ENCODE assay signal across 2 cellular contexts in the genomic region with DNA sequence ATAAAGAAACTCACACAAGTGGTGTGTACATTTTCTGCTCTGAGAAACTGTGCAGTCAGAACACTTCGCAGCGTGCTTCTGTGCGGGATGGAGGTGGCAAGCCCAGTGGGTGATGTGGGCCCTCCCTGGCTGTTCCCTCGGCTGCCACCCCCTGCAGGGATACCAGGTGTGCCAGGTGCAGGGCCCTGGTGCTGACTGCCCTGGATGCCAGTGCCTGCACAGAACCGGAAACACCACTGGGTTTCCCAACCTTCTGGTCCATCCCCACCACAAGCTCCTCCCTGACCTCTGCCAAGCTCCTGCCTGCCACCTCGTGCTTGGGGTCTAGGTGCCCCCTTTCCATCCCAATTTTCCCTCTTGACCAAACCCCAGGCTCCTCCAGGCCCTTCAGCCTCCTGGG.
TF ChIP-seq lines count a peak whose summit lies in the region.

No MANE protein-coding gene starts in this region.

TF ChIP-seq in HEK293, 187 proteins besides CTCF, POLR2A, EP300 and RAD21:
- TF ChIP-seq, protein P1, sequence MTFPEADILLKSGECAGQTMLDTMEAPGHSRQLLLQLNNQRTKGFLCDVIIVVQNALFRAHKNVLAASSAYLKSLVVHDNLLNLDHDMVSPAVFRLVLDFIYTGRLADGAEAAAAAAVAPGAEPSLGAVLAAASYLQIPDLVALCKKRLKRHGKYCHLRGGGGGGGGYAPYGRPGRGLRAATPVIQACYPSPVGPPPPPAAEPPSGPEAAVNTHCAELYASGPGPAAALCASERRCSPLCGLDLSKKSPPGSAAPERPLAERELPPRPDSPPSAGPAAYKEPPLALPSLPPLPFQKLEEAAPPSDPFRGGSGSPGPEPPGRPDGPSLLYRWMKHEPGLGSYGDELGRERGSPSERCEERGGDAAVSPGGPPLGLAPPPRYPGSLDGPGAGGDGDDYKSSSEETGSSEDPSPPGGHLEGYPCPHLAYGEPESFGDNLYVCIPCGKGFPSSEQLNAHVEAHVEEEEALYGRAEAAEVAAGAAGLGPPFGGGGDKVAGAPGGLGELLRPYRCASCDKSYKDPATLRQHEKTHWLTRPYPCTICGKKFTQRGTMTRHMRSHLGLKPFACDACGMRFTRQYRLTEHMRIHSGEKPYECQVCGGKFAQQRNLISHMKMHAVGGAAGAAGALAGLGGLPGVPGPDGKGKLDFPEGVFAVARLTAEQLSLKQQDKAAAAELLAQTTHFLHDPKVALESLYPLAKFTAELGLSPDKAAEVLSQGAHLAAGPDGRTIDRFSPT (tag by site-specific recombination; IDR thresholded peaks at IDR 0.05): 0 out of 2 replicates have a peak, but pooled peaks have one; percentile 20
- TF ChIP-seq ZNF221 (tag by site-specific recombination; IDR thresholded peaks at IDR 0.05; ENCODE audit: borderline replicate concordance): no peak
- no peak for TF ChIP-seq ZNF16 (tag by site-specific recombination; IDR thresholded peaks at IDR 0.05; ENCODE audit: low read depth)
- no peak for TF ChIP-seq ZEB2 (tag by site-specific recombination; IDR thresholded peaks at IDR 0.05)
- no peak for TF ChIP-seq ZNF560 (tag by site-specific recombination; IDR thresholded peaks at IDR 0.05; ENCODE audit: borderline replicate concordance)
- peak; percentile 50; the same call in 1 of the 2 replicates for TF ChIP-seq ZNF341 (tag by site-specific recombination; IDR thresholded peaks at IDR 0.05; ENCODE audit: low read depth)
- TF ChIP-seq ZNF658 (tag by site-specific recombination; IDR thresholded peaks at IDR 0.05): no peak
- TF ChIP-seq ZFHX2 (tag by site-specific recombination; conservative IDR thresholded peaks at IDR 0.05): no peak

TF ChIP-seq in SK-N-SH treated with all-trans-retinoic acid at 6 μM for 48 hours, 23 proteins besides CTCF, POLR2A, EP300 and RAD21:
- TF ChIP-seq, protein P2, sequence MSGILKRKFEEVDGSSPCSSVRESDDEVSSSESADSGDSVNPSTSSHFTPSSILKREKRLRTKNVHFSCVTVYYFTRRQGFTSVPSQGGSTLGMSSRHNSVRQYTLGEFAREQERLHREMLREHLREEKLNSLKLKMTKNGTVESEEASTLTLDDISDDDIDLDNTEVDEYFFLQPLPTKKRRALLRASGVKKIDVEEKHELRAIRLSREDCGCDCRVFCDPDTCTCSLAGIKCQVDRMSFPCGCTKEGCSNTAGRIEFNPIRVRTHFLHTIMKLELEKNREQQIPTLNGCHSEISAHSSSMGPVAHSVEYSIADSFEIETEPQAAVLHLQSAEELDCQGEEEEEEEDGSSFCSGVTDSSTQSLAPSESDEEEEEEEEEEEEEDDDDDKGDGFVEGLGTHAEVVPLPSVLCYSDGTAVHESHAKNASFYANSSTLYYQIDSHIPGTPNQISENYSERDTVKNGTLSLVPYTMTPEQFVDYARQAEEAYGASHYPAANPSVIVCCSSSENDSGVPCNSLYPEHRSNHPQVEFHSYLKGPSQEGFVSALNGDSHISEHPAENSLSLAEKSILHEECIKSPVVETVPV (CRISPR knock-in tag; IDR thresholded peaks at IDR 0.05): no peak
- TF ChIP-seq ARNTL (CRISPR knock-in tag; IDR thresholded peaks at IDR 0.05; ENCODE audit: borderline replicate concordance, low read depth) (no peak), ZC3H10 (CRISPR knock-in tag; IDR thresholded peaks at IDR 0.05) (no peak), PPARA (CRISPR knock-in tag; IDR thresholded peaks at IDR 0.05; ENCODE audit: borderline replicate concordance) (no peak), ZFP30 (CRISPR knock-in tag; IDR thresholded peaks at IDR 0.05) (no peak), OSR1 (CRISPR knock-in tag; IDR thresholded peaks at IDR 0.05) (no peak), ZFP3 (CRISPR knock-in tag; IDR thresholded peaks at IDR 0.05) (no peak), TOX (CRISPR knock-in tag; IDR thresholded peaks at IDR 0.05; ENCODE audit: borderline replicate concordance) (no peak), ZNF565 (CRISPR knock-in tag; conservative IDR thresholded peaks at IDR 0.05; ENCODE audit: low read depth) (no peak), CSDC2 (CRISPR knock-in tag; IDR thresholded peaks at IDR 0.05) (no peak), ZNF70 (CRISPR knock-in tag; IDR thresholded peaks at IDR 0.05) (no peak), GLIS3 (CRISPR knock-in tag; IDR thresholded peaks at IDR 0.05) (no peak), ZNF8 (CRISPR knock-in tag; IDR thresholded peaks at IDR 0.05) (no peak), SNAI2 (CRISPR knock-in tag; IDR thresholded peaks at IDR 0.05) (no peak)
- TF ChIP-seq, protein P3, sequence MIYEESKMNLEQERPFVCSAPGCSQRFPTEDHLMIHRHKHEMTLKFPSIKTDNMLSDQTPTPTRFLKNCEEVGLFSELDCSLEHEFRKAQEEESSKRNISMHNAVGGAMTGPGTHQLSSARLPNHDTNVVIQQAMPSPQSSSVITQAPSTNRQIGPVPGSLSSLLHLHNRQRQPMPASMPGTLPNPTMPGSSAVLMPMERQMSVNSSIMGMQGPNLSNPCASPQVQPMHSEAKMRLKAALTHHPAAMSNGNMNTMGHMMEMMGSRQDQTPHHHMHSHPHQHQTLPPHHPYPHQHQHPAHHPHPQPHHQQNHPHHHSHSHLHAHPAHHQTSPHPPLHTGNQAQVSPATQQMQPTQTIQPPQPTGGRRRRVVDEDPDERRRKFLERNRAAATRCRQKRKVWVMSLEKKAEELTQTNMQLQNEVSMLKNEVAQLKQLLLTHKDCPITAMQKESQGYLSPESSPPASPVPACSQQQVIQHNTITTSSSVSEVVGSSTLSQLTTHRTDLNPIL (CRISPR knock-in tag; IDR thresholded peaks at IDR 0.05; ENCODE audit: low read depth): no peak
